ENCODE assay signal across 8 cellular contexts in the genomic region with DNA sequence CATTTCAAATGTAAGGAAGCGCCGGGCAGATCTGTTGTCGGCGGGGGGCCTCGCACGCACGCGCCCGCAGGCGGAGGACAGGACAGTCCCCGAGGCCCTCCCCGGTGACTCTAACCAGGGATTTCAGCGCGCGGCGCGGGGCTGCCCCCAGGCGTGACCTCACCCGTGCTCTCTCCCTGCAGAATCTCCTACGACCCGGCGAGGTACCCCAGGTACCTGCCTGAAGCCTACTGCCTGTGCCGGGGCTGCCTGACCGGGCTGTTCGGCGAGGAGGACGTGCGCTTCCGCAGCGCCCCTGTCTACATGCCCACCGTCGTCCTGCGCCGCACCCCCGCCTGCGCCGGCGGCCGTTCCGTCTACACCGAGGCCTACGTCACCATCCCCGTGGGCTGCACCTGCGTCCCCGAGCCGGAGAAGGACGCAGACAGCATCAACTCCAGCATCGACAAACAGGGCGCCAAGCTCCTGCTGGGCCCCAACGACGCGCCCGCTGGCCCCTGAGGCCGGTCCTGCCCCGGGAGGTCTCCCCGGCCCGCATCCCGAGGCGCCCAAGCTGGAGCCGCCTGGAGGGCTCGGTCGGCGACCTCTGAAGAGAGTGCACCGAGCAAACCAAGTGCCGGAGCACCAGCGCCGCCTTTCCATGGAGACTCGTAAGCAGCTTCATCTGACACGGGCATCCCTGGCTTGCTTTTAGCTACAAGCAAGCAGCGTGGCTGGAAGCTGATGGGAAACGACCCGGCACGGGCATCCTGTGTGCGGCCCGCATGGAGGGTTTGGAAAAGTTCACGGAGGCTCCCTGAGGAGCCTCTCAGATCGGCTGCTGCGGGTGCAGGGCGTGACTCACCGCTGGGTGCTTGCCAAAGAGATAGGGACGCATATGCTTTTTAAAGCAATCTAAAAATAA. TPM values are rescaled to one million over a fixed set of nuclear protein-coding genes. Genes with fewer than 3 reads are reported as not detected.
A peak's percentile ranks its signal among the peaks of the same experiment; 100 is the strongest.
DNase-seq lines count a peak whose midpoint lies in the region; ATAC-seq and TF ChIP-seq lines count a peak whose summit lies in the region.

No MANE protein-coding gene starts in this region.

- peak overlapping the region; percentile 36 for H3K27ac ChIP-seq in temporal lobe (ENCODE audit: low read depth, low read length)

- H3K27ac Mint-ChIP-seq in chondrocyte (ENCODE audit: unreplicated experiment) = peak overlapping the region; percentile 57

- intact Hi-C loops in left colon (cut with DNase I, micrococcal nuclease) = no loop called here

- peak; percentile 60 for DNase-seq in COR-L47 (lab: John Stamatoyannopoulos, UW)
- DNase-seq in NCI-H146 treated with DMSO at 0.1 percent for 48 hours (lab: John Stamatoyannopoulos, UW; ENCODE audit: unreplicated experiment) = peak; percentile 28
- no peak for DNase-seq in chondrocyte (ENCODE audit: low spot score)
- DNase-seq in left colon = peak in 1 of 2 donors; percentile 51
- no peak for DNase-seq in kidney glomerular epithelial cell (lab: John Stamatoyannopoulos, UW)
- no peak for DNase-seq in activated CD4-positive, alpha-beta T cell treated with anti-CD3 and anti-CD28 coated beads for 1 hour

- ATAC-seq in left colon (peak; percentile 78), GM21619 (IDR thresholded peaks at IDR 0.05; ENCODE audit: unreplicated experiment) (no peak)

- H3K36me3 Mint-ChIP-seq in chondrocyte (ENCODE audit: low read depth) = no peaks in the 10 kb centered on the region

- no peaks in the 10 kb centered on the region for H3K27me3 Mint-ChIP-seq in chondrocyte (ENCODE audit: low read depth)

- H3K4me1 Mint-ChIP-seq in chondrocyte (ENCODE audit: low read depth) = peaks cover 14% of the 10 kb centered on the region

- H3K9me3 Mint-ChIP-seq in chondrocyte (ENCODE audit: low read depth) = no peaks in the 10 kb centered on the region

- peak overlapping the region; percentile 57 for H3K4me3 Mint-ChIP-seq in chondrocyte (ENCODE audit: unreplicated experiment)

- peak; percentile 39 for TF ChIP-seq CTCF in chondrocyte (IDR thresholded peaks at IDR 0.05)

RNA-seq across cellular contexts. Expression of a gene that starts 18.2 kb away (rescaled TPM):
- 6.0 to 12.3 TPM (median 12.1 TPM) in 3 replicates for total RNA-seq in chondrocyte
- total RNA-seq in left colon = 1 to 10 TPM; 1.2 to 1.7 TPM
- total RNA-seq in temporal lobe = 9.1 TPM

RNA-seq across cellular contexts. Expression of a gene that starts 52.1 kb away (rescaled TPM):
- 9.4 to 12.7 TPM (median 10.1 TPM) in 3 replicates for total RNA-seq in chondrocyte
- 1 to 10 TPM; 3.5 to 5.5 TPM for total RNA-seq in left colon
- 11.6 TPM for total RNA-seq in temporal lobe

Comparison
In these comparisons a context has a peak if more than half of its experiments do, and no peak if none do; other contexts are left out.
1. DNase-seq: peak in COR-L47 (single experiment) and NCI-H146 treated with DMSO at 0.1 percent for 48 hours (single experiment); none in chondrocyte (single experiment), kidney glomerular epithelial cell (single experiment) and activated CD4-positive, alpha-beta T cell treated with anti-CD3 and anti-CD28 coated beads for 1 hour (single experiment).